1 cellular context compared by ENCODE assay signal in the genomic region with DNA sequence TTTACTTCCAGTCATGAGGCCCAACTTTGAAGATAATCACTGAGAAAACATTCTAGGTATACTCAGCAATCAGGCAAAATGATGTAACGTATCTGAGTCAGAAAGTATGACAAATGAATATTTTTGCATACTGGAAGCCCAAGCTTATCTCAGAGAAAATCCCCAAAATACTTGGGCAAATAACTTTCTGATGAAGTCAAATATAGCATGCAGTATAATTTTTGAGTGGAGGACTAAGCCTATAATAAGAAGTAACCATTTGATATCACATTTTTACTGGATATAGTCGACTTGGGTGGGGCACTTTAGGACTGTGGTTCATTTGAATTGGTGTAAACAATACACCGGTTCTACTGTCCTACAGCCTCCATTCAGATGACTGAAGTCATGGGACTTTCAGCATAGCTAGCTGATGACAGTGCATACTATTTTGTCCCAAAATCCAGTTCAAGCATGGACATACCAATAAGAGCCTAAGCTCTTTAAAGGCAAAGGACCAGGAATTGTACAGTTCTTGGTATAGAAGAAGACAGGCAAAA.
TF ChIP-seq lines count a peak whose summit lies in the region.

No MANE protein-coding gene starts in this region.

TF ChIP-seq in SK-N-SH, 30 proteins besides CTCF, POLR2A, EP300 and RAD21 (continued from another document):
- TF ChIP-seq, protein P1, sequence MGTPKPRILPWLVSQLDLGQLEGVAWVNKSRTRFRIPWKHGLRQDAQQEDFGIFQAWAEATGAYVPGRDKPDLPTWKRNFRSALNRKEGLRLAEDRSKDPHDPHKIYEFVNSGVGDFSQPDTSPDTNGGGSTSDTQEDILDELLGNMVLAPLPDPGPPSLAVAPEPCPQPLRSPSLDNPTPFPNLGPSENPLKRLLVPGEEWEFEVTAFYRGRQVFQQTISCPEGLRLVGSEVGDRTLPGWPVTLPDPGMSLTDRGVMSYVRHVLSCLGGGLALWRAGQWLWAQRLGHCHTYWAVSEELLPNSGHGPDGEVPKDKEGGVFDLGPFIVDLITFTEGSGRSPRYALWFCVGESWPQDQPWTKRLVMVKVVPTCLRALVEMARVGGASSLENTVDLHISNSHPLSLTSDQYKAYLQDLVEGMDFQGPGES (IDR thresholded peaks at IDR 0.05; ENCODE audit: low read depth, low read length) = no peak
